In genomic region chr19:32676895-32677359, GRCh38 we compare ENCODE assay signal across 1 cellular context.
TF ChIP-seq lines count a peak whose summit lies in the region.

No MANE protein-coding gene starts in this region.

TF ChIP-seq in GM12878, 131 proteins besides CTCF, POLR2A, EP300 and RAD21:
- TF ChIP-seq, protein P1, sequence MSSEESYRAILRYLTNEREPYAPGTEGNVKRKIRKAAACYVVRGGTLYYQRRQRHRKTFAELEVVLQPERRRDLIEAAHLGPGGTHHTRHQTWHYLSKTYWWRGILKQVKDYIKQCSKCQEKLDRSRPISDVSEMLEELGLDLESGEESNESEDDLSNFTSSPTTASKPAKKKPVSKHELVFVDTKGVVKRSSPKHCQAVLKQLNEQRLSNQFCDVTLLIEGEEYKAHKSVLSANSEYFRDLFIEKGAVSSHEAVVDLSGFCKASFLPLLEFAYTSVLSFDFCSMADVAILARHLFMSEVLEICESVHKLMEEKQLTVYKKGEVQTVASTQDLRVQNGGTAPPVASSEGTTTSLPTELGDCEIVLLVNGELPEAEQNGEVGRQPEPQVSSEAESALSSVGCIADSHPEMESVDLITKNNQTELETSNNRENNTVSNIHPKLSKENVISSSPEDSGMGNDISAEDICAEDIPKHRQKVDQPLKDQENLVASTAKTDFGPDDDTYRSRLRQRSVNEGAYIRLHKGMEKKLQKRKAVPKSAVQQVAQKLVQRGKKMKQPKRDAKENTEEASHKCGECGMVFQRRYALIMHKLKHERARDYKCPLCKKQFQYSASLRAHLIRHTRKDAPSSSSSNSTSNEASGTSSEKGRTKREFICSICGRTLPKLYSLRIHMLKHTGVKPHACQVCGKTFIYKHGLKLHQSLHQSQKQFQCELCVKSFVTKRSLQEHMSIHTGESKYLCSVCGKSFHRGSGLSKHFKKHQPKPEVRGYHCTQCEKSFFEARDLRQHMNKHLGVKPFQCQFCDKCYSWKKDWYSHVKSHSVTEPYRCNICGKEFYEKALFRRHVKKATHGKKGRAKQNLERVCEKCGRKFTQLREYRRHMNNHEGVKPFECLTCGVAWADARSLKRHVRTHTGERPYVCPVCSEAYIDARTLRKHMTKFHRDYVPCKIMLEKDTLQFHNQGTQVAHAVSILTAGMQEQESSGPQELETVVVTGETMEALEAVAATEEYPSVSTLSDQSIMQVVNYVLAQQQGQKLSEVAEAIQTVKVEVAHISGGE (CRISPR knock-in tag; IDR thresholded peaks at IDR 0.05) = no peak
- TF ChIP-seq SUZ12 (IDR thresholded peaks at IDR 0.05; ENCODE audit: unreplicated experiment) = peak; percentile 26
